12 cellular contexts compared by ENCODE assay signal in the genomic region with DNA sequence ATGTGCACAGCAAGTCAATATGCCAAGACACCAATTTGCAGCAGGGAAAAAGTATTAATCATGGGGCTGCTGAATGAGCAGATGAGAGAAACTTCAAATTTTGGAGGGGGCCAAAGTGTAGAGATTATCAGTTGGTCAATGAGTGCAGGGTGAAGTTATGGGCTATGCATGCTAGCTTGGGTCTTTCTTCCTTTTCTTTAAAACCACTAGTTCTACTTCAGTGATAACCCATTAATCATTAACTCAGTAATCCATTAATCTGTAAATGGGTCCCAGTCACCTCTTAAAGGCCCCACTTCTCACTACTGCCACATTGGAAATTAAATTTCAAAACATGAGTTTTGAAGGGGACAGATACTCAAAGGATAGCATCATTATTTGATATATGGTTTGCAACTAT.
DNase-seq lines count a peak whose midpoint lies in the region; ATAC-seq, FAIRE-seq and TF ChIP-seq lines count a peak whose summit lies in the region.
"Had no signal": no experiment of that assay in that cellular context is flagged by ENCODE, and none has a peak within 500 bp of the region (broad histone marks: within the 10 kb centered on the region; RNA-seq: fewer than 3 reads in every experiment).

No MANE protein-coding gene starts in this region.

- H3K9me3 ChIP-seq in right cardiac atrium (ENCODE audit: control insufficient read depth, low read length) (no peaks in the 10 kb centered on the region), kidney (ENCODE audit: control insufficient read depth in 1 of 2, low read length in 2 of 2) (no peaks in the 10 kb centered on the region)
- H3K9me3 ChIP-seq: BLaER1 treated with 17β-estradiol and CSF1 and Interleukin-3, amounts not matched to agents 10 nM and 100 nM had no signal

- peak; percentile 97 for ATAC-seq in GM18861 (IDR thresholded peaks at IDR 0.05; ENCODE audit: unreplicated experiment)
- peak; percentile 90 for ATAC-seq in GM21717 (IDR thresholded peaks at IDR 0.05; ENCODE audit: unreplicated experiment)
- ATAC-seq in HG03135 (IDR thresholded peaks at IDR 0.05; ENCODE audit: unreplicated experiment): peak; percentile 92
- ATAC-seq in right cardiac atrium: no peak
- no peak for ATAC-seq in activated naive CD8-positive, alpha-beta T cell treated with anti-CD3 and anti-CD28 coated beads, Interleukin-2, amount 50 U/mL, for 24 hours
- ATAC-seq: activated T-cell treated with anti-CD3 and anti-CD28 coated beads, Interleukin-2, amount 50 U/mL, for 72 hours; left cardiac atrium had no signal

- H3K4me1 Mint-ChIP-seq in activated naive CD8-positive, alpha-beta T cell treated with anti-CD3 and anti-CD28 coated beads, Interleukin-2, amount 50 U/mL, for 24 hours: no peaks in the 10 kb centered on the region

- peak; percentile 57 for DNase-seq in glomerular visceral epithelial cell (ENCODE audit: extremely low spot score)
- DNase-seq in activated naive CD4-positive, alpha-beta T cell treated with Interleukin-2 at 50 U/mL for 16 hours: no peak
- DNase-seq in right cardiac atrium: no peak
- DNase-seq in kidney: no peak
- DNase-seq in activated naive CD8-positive, alpha-beta T cell treated with anti-CD3 and anti-CD28 coated beads, Interleukin-2, amount 50 U/mL, for 24 hours: no peak
- DNase-seq: activated T-cell treated with anti-CD3 and anti-CD28 coated beads, Interleukin-2, amount 50 U/mL, for 72 hours; left cardiac atrium had no signal

- H3K9ac ChIP-seq in kidney (ENCODE audit: low read length in 2 of 2): no peak overlapping the region
- H3K9ac ChIP-seq: BLaER1 treated with 17β-estradiol and CSF1 and Interleukin-3, amounts not matched to agents 10 nM and 100 nM had no signal

- TF ChIP-seq CTCF in kidney (IDR thresholded peaks at IDR 0.05; ENCODE audit: borderline replicate concordance, extremely low read depth, insufficient read depth): no peak

- intact Hi-C loops in right cardiac atrium (cut with DNase I) (no loop called here), kidney (cut with DNase I) (no loop called here)

- H3K27me3 ChIP-seq in right cardiac atrium (ENCODE audit: control insufficient read depth, insufficient read depth): no peaks in the 10 kb centered on the region
- H3K27me3 ChIP-seq: BLaER1 treated with 17β-estradiol and CSF1 and Interleukin-3, amounts not matched to agents 10 nM and 100 nM had no signal

- H3K4me3 ChIP-seq in right cardiac atrium (ENCODE audit: low read length) (no peak overlapping the region), kidney (ENCODE audit: low read length in 2 of 2) (no peak overlapping the region)
- H3K4me3 ChIP-seq: BLaER1 treated with 17β-estradiol and CSF1 and Interleukin-3, amounts not matched to agents 10 nM and 100 nM had no signal

- H3K9me3 Mint-ChIP-seq in activated naive CD8-positive, alpha-beta T cell treated with anti-CD3 and anti-CD28 coated beads, Interleukin-2, amount 50 U/mL, for 24 hours: peaks cover 4% of the 10 kb centered on the region

- H3K27ac ChIP-seq in right cardiac atrium (ENCODE audit: low read length) (no peak overlapping the region), kidney (ENCODE audit: low read depth in 2 of 2, low read length in 2 of 2) (no peak overlapping the region)
- H3K27ac ChIP-seq: BLaER1 treated with 17β-estradiol and CSF1 and Interleukin-3, amounts not matched to agents 10 nM and 100 nM had no signal

- H3K4me3 Mint-ChIP-seq in activated naive CD8-positive, alpha-beta T cell treated with anti-CD3 and anti-CD28 coated beads, Interleukin-2, amount 50 U/mL, for 24 hours: no peak overlapping the region
- H3K4me3 Mint-ChIP-seq: activated T-cell treated with anti-CD3 and anti-CD28 coated beads, Interleukin-2, amount 50 U/mL, for 72 hours had no signal

- H3K36me3 Mint-ChIP-seq in activated naive CD8-positive, alpha-beta T cell treated with anti-CD3 and anti-CD28 coated beads, Interleukin-2, amount 50 U/mL, for 24 hours (ENCODE audit: low read depth): no peaks in the 10 kb centered on the region

- no peak for FAIRE-seq in kidney (lab: Jason Lieb, UNC)
- FAIRE-seq: bronchial epithelial cell had no signal

- no peaks in the 10 kb centered on the region for H3K27me3 Mint-ChIP-seq in activated naive CD8-positive, alpha-beta T cell treated with anti-CD3 and anti-CD28 coated beads, Interleukin-2, amount 50 U/mL, for 24 hours

- H3K36me3 ChIP-seq in kidney (ENCODE audit: control insufficient read depth in 1 of 2, insufficient read depth in 2 of 2, low read length in 2 of 2): no peaks in the 10 kb centered on the region
- H3K36me3 ChIP-seq: BLaER1 treated with 17β-estradiol and CSF1 and Interleukin-3, amounts not matched to agents 10 nM and 100 nM had no signal

- H3K4me1 ChIP-seq in right cardiac atrium (ENCODE audit: control insufficient read depth, insufficient read depth, low read length): no peaks in the 10 kb centered on the region
- H3K4me1 ChIP-seq in kidney (ENCODE audit: control insufficient read depth in 1 of 2, insufficient read depth in 1 of 2, low read depth in 1 of 2, low read length in 2 of 2): peaks cover 9 to 20% of the 10 kb centered on the region in 2 donors
- H3K4me1 ChIP-seq: BLaER1 treated with 17β-estradiol and CSF1 and Interleukin-3, amounts not matched to agents 10 nM and 100 nM had no signal

- no peak overlapping the region for H3K27ac Mint-ChIP-seq in activated naive CD8-positive, alpha-beta T cell treated with anti-CD3 and anti-CD28 coated beads, Interleukin-2, amount 50 U/mL, for 24 hours
- H3K27ac Mint-ChIP-seq: activated T-cell treated with anti-CD3 and anti-CD28 coated beads, Interleukin-2, amount 50 U/mL, for 72 hours had no signal

Comparison
In these comparisons a context has a peak if more than half of its experiments do, and no peak if none do; other contexts are left out.
1. ATAC-seq: peak in GM18861 (single experiment), GM21717 (single experiment) and HG03135 (single experiment); none in right cardiac atrium (0 of 2) and activated naive CD8-positive, alpha-beta T cell treated with anti-CD3 and anti-CD28 coated beads, Interleukin-2, amount 50 U/mL, for 24 hours (single experiment).